ENCODE assay signal across 1 cellular context in the genomic region with DNA sequence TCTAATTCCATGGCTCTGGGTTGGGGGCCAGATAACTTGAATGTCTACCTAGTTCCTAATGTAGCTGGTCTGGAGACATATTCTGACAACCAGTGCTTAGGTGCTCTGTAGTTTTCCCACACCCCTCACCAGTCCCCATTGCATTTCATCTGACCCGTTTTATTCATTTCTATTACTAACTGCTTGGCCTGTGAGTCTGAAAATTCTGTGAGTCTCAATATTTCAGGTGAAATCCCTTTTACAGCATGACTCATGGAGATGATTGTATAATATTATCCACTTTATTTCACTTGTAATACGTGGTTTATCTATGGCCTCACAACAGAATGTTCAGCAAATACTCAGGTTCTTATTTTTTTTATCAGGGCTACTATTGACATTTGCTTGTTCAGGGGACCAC.
TF ChIP-seq lines count a peak whose summit lies in the region.

No MANE protein-coding gene starts in this region.

TF ChIP-seq in IMR-90, 13 proteins besides CTCF, POLR2A, EP300 and RAD21:
- TF ChIP-seq NFE2L2 (IDR thresholded peaks at IDR 0.05; ENCODE audit: low read depth, low read length) (no peak), SMC3 (IDR thresholded peaks at IDR 0.05; ENCODE audit: low read depth, low read length) (no peak), BHLHE40 (IDR thresholded peaks at IDR 0.05; ENCODE audit: low read depth, low read length) (no peak), MAZ (IDR thresholded peaks at IDR 0.05; ENCODE audit: borderline replicate concordance, low read depth, low read length) (no peak), FOS (IDR thresholded peaks at IDR 0.05; ENCODE audit: low read depth, low read length) (no peak), RFX5 (IDR thresholded peaks at IDR 0.05; ENCODE audit: low read depth, low read length) (no peak)
- TF ChIP-seq, protein P1, sequence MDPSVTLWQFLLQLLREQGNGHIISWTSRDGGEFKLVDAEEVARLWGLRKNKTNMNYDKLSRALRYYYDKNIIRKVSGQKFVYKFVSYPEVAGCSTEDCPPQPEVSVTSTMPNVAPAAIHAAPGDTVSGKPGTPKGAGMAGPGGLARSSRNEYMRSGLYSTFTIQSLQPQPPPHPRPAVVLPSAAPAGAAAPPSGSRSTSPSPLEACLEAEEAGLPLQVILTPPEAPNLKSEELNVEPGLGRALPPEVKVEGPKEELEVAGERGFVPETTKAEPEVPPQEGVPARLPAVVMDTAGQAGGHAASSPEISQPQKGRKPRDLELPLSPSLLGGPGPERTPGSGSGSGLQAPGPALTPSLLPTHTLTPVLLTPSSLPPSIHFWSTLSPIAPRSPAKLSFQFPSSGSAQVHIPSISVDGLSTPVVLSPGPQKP (IDR thresholded peaks at IDR 0.05; ENCODE audit: borderline replicate concordance, low read depth, low read length): no peak
